In the genomic region with DNA sequence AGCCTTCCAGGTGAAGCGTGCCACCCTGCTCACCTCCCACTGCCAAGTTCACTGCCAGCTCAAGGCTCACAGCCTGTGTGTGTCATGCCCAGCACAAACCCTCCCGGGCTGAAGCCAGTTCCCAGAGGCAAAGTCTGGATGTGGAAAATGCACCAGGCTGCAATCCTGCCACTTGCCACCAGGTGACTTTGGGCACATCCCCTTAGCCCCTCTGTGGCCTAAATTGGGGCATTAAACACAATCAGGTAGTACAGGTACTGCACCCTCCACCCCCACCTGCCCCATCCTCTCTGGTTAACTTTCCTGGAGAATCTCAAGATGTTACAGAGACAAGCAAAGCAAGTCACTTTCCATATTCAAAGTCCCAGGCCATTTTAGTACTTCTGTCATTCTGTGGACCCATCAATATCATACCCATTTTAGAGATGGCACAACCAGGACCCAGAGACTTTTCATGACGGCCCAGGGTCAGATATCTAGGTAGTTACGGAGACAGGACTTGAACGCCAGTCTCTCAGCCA, we compare ENCODE assay signal across 8 cellular contexts. TPM values are rescaled to one million over a fixed set of nuclear protein-coding genes. Genes with fewer than 3 reads are reported as not detected.
DNase-seq lines count a peak whose midpoint lies in the region; ATAC-seq, FAIRE-seq and TF ChIP-seq lines count a peak whose summit lies in the region.

No MANE protein-coding gene starts in this region.

- no peak for TF ChIP-seq POLR2A in GM12891 (IDR thresholded peaks at IDR 0.05; ENCODE audit: low read depth, low read length)

- peak overlapping the region; percentile 7 for H3K4me3 Mint-ChIP-seq in activated B cell treated with CpG ODN at 0.5 μM for 24 hours

- no peak for DNase-seq in GM12891 (ENCODE audit: insufficient read length, low spot score)
- no peak for DNase-seq in activated B cell treated with CpG ODN at 0.5 μM for 24 hours
- DNase-seq in fibroblast of pulmonary artery (ENCODE audit: low read depth): no peak
- DNase-seq in stimulated activated CD4-positive, alpha-beta T cell treated with anti-CD3 and anti-CD28 coated beads, Interleukin-4, amount 100 ng/mL, for 1 hour: peak; percentile 48
- DNase-seq in NCI-H146 (lab: John Stamatoyannopoulos, UW): no peak
- no peak for DNase-seq in NCI-H1105 treated with DMSO at 0.1 percent for 48 hours (lab: John Stamatoyannopoulos, UW)

- H3K36me3 Mint-ChIP-seq in activated B cell treated with CpG ODN at 0.5 μM for 24 hours (ENCODE audit: low read depth): no peaks in the 10 kb centered on the region

- TF ChIP-seq CTCF in 22Rv1 (IDR thresholded peaks at IDR 0.05) (peak; percentile 62), activated B cell treated with CpG ODN at 0.5 μM for 24 hours (IDR thresholded peaks at IDR 0.05) (no peak), fibroblast of pulmonary artery (IDR thresholded peaks at IDR 0.05; ENCODE audit: low read length, missing control alignments) (peak; percentile 59)

- H3K4me1 Mint-ChIP-seq in activated B cell treated with CpG ODN at 0.5 μM for 24 hours: peaks cover 10% of the 10 kb centered on the region

- CTCF ChIA-PET in activated B cell treated with CpG ODN at 0.5 μM for 24 hours (lab: Charles Lee): no interaction called here

- no peak overlapping the region for H3K27ac ChIP-seq in 22Rv1

- ATAC-seq in activated B cell treated with CpG ODN at 0.5 μM for 24 hours (ENCODE audit: low read depth) (no peak), GM21447 (IDR thresholded peaks at IDR 0.05; ENCODE audit: unreplicated experiment) (no peak)

- H3K4me3 ChIP-seq in fibroblast of pulmonary artery (replicated peaks; ENCODE audit: low read depth, low read length): no peak overlapping the region

- intact Hi-C loops in activated B cell treated with CpG ODN at 0.5 μM for 24 hours (cut with micrococcal nuclease): no loop called here

- H3K27ac Mint-ChIP-seq in activated B cell treated with CpG ODN at 0.5 μM for 24 hours: no peak overlapping the region

- FAIRE-seq in GM12891 (lab: Jason Lieb, UNC): peak; percentile 48

- peaks cover 24% of the 10 kb centered on the region for H3K27me3 Mint-ChIP-seq in activated B cell treated with CpG ODN at 0.5 μM for 24 hours

- POLR2A ChIA-PET in activated B cell treated with CpG ODN at 0.5 μM for 24 hours (lab: Charles Lee): no interaction called here

- no peaks in the 10 kb centered on the region for H3K9me3 Mint-ChIP-seq in activated B cell treated with CpG ODN at 0.5 μM for 24 hours

TF ChIP-seq in GM12891, 5 proteins besides CTCF, POLR2A, EP300 and RAD21:
- TF ChIP-seq POU2F2 (IDR thresholded peaks at IDR 0.05; ENCODE audit: low read depth, low read length): no peak
- no peak for TF ChIP-seq SPI1 (IDR thresholded peaks at IDR 0.05; ENCODE audit: low read depth, low read length)
- TF ChIP-seq POLR2AphosphoS5 (IDR thresholded peaks at IDR 0.05; ENCODE audit: low read depth, low read length): no peak
- no peak for TF ChIP-seq PAX5 (IDR thresholded peaks at IDR 0.05; ENCODE audit: insufficient read depth, low read length, severe bottlenecking)

RNA-seq across cellular contexts. Expression of a gene that starts 1.8 kb away (rescaled TPM):
- 0.03 TPM for polyA plus RNA-seq in GM12891 (2012; ENCODE audit: low read depth, missing spikeins)
- not detected in 2 replicates for total RNA-seq in activated B cell treated with CpG ODN at 0.5 μM for 24 hours
